Comparison of ENCODE assay signal across 30 cellular contexts in genomic region chr1:184502154-184502553, GRCh38.
"Had no signal": no experiment of that assay in that cellular context is flagged by ENCODE, and none has a peak within 500 bp of the region (broad histone marks: within the 10 kb centered on the region; RNA-seq: fewer than 3 reads in every experiment).

No MANE protein-coding gene starts in this region.

- H3K4me3 ChIP-seq: ovary, sigmoid colon, stomach, thyroid gland, upper lobe of left lung, vagina had no signal

- H3K9me3 ChIP-seq: ovary, sigmoid colon, stomach, thyroid gland, upper lobe of left lung, vagina had no signal

- H3K4me3 Mint-ChIP-seq: activated B cell treated with CpG ODN at 0.5 μM for 24 hours; activated CD8-positive, alpha-beta T cell treated with anti-CD3 and anti-CD28 coated beads for 36 hours; activated T-cell treated with anti-CD3 and anti-CD28 coated beads, Interleukin-2, amount 50 U/mL, for 4 hours; activated T-helper 17 cell treated with anti-CD3 and anti-CD28 coated beads, Interleukin-2, amount 50 U/mL, for 72 hours; effector memory CD8-positive, alpha-beta T cell; naive B cell; nephron progenitor cell; stimulated activated naive B cell treated with anti-CD40 and anti-IgM and Interleukin-4, amounts not matched to agents 10 μg/mL and 1 μg/mL and 100 μg/mL, for 72 hours had no signal

- H3K4me1 Mint-ChIP-seq: activated B cell treated with CpG ODN at 0.5 μM for 24 hours; activated T-helper 17 cell treated with anti-CD3 and anti-CD28 coated beads, Interleukin-2, amount 50 U/mL, for 72 hours; naive B cell; stimulated activated naive B cell treated with anti-CD40 and anti-IgM and Interleukin-4, amounts not matched to agents 10 μg/mL and 1 μg/mL and 100 μg/mL, for 72 hours had no signal

- H3K9me3 Mint-ChIP-seq: activated B cell treated with CpG ODN at 0.5 μM for 24 hours; activated CD8-positive, alpha-beta T cell treated with anti-CD3 and anti-CD28 coated beads for 36 hours; activated T-cell treated with anti-CD3 and anti-CD28 coated beads, Interleukin-2, amount 50 U/mL, for 4 hours; activated T-helper 17 cell treated with anti-CD3 and anti-CD28 coated beads, Interleukin-2, amount 50 U/mL, for 72 hours; effector memory CD8-positive, alpha-beta T cell; naive B cell; nephron progenitor cell; stimulated activated naive B cell treated with anti-CD40 and anti-IgM and Interleukin-4, amounts not matched to agents 10 μg/mL and 1 μg/mL and 100 μg/mL, for 72 hours had no signal

- H3K4me1 ChIP-seq: thyroid gland had no signal

- H3K27me3 Mint-ChIP-seq: activated B cell treated with CpG ODN at 0.5 μM for 24 hours; effector memory CD8-positive, alpha-beta T cell; naive B cell; progenitor cell of endocrine pancreas; stimulated activated naive B cell treated with anti-CD40 and anti-IgM and Interleukin-4, amounts not matched to agents 10 μg/mL and 1 μg/mL and 100 μg/mL, for 72 hours had no signal

- H3K27me3 ChIP-seq: ovary, sigmoid colon, stomach, thyroid gland, upper lobe of left lung, vagina had no signal

- H3K36me3 Mint-ChIP-seq: naive B cell; stimulated activated naive B cell treated with anti-CD40 and anti-IgM and Interleukin-4, amounts not matched to agents 10 μg/mL and 1 μg/mL and 100 μg/mL, for 72 hours had no signal

- H3K27ac ChIP-seq: ovary, sigmoid colon, stomach, thyroid gland, upper lobe of left lung, vagina had no signal

- H3K27ac Mint-ChIP-seq: activated B cell treated with CpG ODN at 0.5 μM for 24 hours; activated CD8-positive, alpha-beta T cell treated with anti-CD3 and anti-CD28 coated beads for 36 hours; activated T-helper 17 cell treated with anti-CD3 and anti-CD28 coated beads, Interleukin-2, amount 50 U/mL, for 72 hours; effector memory CD8-positive, alpha-beta T cell; naive B cell; nephron progenitor cell; progenitor cell of endocrine pancreas; stimulated activated naive B cell treated with anti-CD40 and anti-IgM and Interleukin-4, amounts not matched to agents 10 μg/mL and 1 μg/mL and 100 μg/mL, for 72 hours had no signal

- H3K36me3 ChIP-seq: ovary, sigmoid colon, stomach, thyroid gland, upper lobe of left lung, vagina had no signal

- DNase-seq: activated B cell treated with CpG ODN at 0.5 μM for 24 hours; activated CD4-positive, alpha-beta T cell treated with anti-CD3 and anti-CD28 coated beads, Interleukin-2, amount 50 U/mL, for 1 hour; activated CD8-positive, alpha-beta T cell treated with anti-CD3 and anti-CD28 coated beads for 36 hours; activated gamma-delta T cell treated with Interleukin-2 at 50 U/mL for 16 hours; activated naive CD4-positive, alpha-beta T cell treated with anti-CD3 and anti-CD28 coated beads, Interleukin-2, amount 50 U/mL, for 16 hours; activated T-cell treated with anti-CD3 and anti-CD28 coated beads, Interleukin-2, amount 50 U/mL, for 4 hours; amygdala; caudate nucleus; cortex of kidney; effector memory CD8-positive, alpha-beta T cell; erythroblast; head of caudate nucleus; hippocampal formation; left cardiac atrium; mammary epithelial cell; naive B cell; nephron progenitor cell; ovary; retina; sigmoid colon; small intestine; stimulated activated CD4-positive, alpha-beta T cell treated with anti-CD3 and anti-CD28 coated beads, Interleukin-4, amount 100 ng/mL, for 4 hours; stimulated activated CD8-positive, alpha-beta memory T cell treated with anti-CD3 and anti-CD28 coated beads, Interleukin-4, amount 100 ng/mL, for 48 hours; stimulated activated naive B cell treated with anti-CD40 and anti-IgM and Interleukin-4, amounts not matched to agents 10 μg/mL and 1 μg/mL and 100 μg/mL, for 72 hours; stomach; thyroid gland; upper lobe of left lung had no signal

- ATAC-seq: activated CD8-positive, alpha-beta T cell treated with anti-CD3 and anti-CD28 coated beads for 36 hours; activated T-cell treated with anti-CD3 and anti-CD28 coated beads, Interleukin-2, amount 50 U/mL, for 4 hours; activated T-helper 17 cell treated with anti-CD3 and anti-CD28 coated beads, Interleukin-2, amount 50 U/mL, for 72 hours; effector memory CD8-positive, alpha-beta T cell; left cardiac atrium; stimulated activated naive B cell treated with anti-CD40 and anti-IgM and Interleukin-4, amounts not matched to agents 10 μg/mL and 1 μg/mL and 100 μg/mL, for 72 hours had no signal
